In genomic region chr6:163585932-163586437, GRCh38 we compare ENCODE assay signal across 1 cellular context.
A peak's percentile ranks its signal among the peaks of the same experiment; 100 is the strongest.
TF ChIP-seq lines count a peak whose summit lies in the region.

No MANE protein-coding gene starts in this region.

TF ChIP-seq in K562, 482 proteins besides CTCF, POLR2A, EP300 and RAD21 (continued from another document and continues in another):
- TF ChIP-seq ATF1 (CRISPR knock-in tag; IDR thresholded peaks at IDR 0.05) = no peak
- peak; percentile 56; the same call in 1 of the 2 replicates for TF ChIP-seq ATF1 (tag; IDR thresholded peaks at IDR 0.05)
- peak; percentile 99 for TF ChIP-seq JUND (IDR thresholded peaks at IDR 0.05; ENCODE audit: borderline replicate concordance, low read depth, low read length)
- TF ChIP-seq JUND (tag; IDR thresholded peaks at IDR 0.05; ENCODE audit: borderline replicate concordance, low read depth, low read length) = peak; percentile 98
- 0 out of 2 replicates have a peak, but pooled peaks have one; percentile 43 for TF ChIP-seq ZNF197 (CRISPR knock-in tag; IDR thresholded peaks at IDR 0.05; ENCODE audit: low read depth)
- TF ChIP-seq ZNF395 (CRISPR knock-in tag; IDR thresholded peaks at IDR 0.05) = peak; percentile 79; the same call in 1 of the 2 replicates
- TF ChIP-seq RCOR1 (IDR thresholded peaks at IDR 0.05; ENCODE audit: borderline replicate concordance in 1 of 2, low read depth in 2 of 2, low read length in 2 of 2) = peak; percentile 62 to 87
- no peak for TF ChIP-seq ZNF699 (CRISPR knock-in tag; IDR thresholded peaks at IDR 0.05; ENCODE audit: insufficient replicate concordance)
- TF ChIP-seq ZFP36 (IDR thresholded peaks at IDR 0.05; ENCODE audit: low read depth, low read length, partially characterized antibody) = no peak
- no peak for TF ChIP-seq PHB (CRISPR knock-in tag; IDR thresholded peaks at IDR 0.05)
- 0 out of 2 replicates have a peak, but pooled peaks have one; percentile 15 for TF ChIP-seq HINFP (tag; conservative IDR thresholded peaks at IDR 0.05; ENCODE audit: low read depth)
- TF ChIP-seq KLF10 (CRISPR knock-in tag; IDR thresholded peaks at IDR 0.05) = 0 out of 2 replicates have a peak, but pooled peaks have one; percentile 19
- peak; percentile 59; the same call in 1 of the 2 replicates for TF ChIP-seq ATF4 (CRISPR knock-in tag; IDR thresholded peaks at IDR 0.05)
- 0 out of 2 replicates have a peak, but pooled peaks have one; percentile 78 for TF ChIP-seq ARID3A (IDR thresholded peaks at IDR 0.05; ENCODE audit: borderline replicate concordance, low read depth, low read length)
- 0 out of 4 replicates have a peak, but pooled peaks of 1 of the 2 experiments have one; percentile 24 for TF ChIP-seq ZNF639 (CRISPR knock-in tag; conservative IDR thresholded peaks at IDR 0.05 in 1 of 2, IDR thresholded peaks at IDR 0.05 in 1 of 2)
- TF ChIP-seq L3MBTL2 (IDR thresholded peaks at IDR 0.05) = peak; percentile 73; the same call in 1 of the 2 replicates
- TF ChIP-seq SAFB2 (IDR thresholded peaks at IDR 0.05; ENCODE audit: borderline replicate concordance, low read depth, low read length, severe bottlenecking) = no peak
- 0 out of 2 replicates have a peak, but pooled peaks have one; percentile 43 for TF ChIP-seq MAFK (IDR thresholded peaks at IDR 0.05; ENCODE audit: low read length)
- TF ChIP-seq LEF1 (IDR thresholded peaks at IDR 0.05) = peak; percentile 49; the same call in 1 of the 2 replicates
- TF ChIP-seq FOXM1 (IDR thresholded peaks at IDR 0.05; ENCODE audit: low read depth) = peak; percentile 56; the same call in 1 of the 2 replicates
- TF ChIP-seq FOXM1 (CRISPR knock-in tag; IDR thresholded peaks at IDR 0.05; ENCODE audit: low read depth) = no peak
- TF ChIP-seq ZNF318 (IDR thresholded peaks at IDR 0.05; ENCODE audit: borderline replicate concordance in 1 of 2, low read depth in 1 of 2) = peak in 1 of 2 experiments; percentile 81; a peak in 2 of 4 replicates
- TF ChIP-seq JUN (IDR thresholded peaks at IDR 0.05; ENCODE audit: borderline replicate concordance, low read depth, low read length) = peak; percentile 99
- no peak for TF ChIP-seq JUN (CRISPR knock-in tag; IDR thresholded peaks at IDR 0.05; ENCODE audit: borderline replicate concordance)
- peak in 1 of 2 experiments; percentile 76; a peak in 2 of 4 replicates for TF ChIP-seq TBL1XR1 (IDR thresholded peaks at IDR 0.05; ENCODE audit: low read length in 2 of 2)
- peak; percentile 68 for TF ChIP-seq TAF9B (IDR thresholded peaks at IDR 0.05; ENCODE audit: partially characterized antibody)
- TF ChIP-seq BRD4 (IDR thresholded peaks at IDR 0.05) = 0 out of 2 replicates have a peak, but pooled peaks have one; percentile 6
- 0 out of 2 replicates have a peak, but pooled peaks have one; percentile 20 for TF ChIP-seq PTTG1 (tag; IDR thresholded peaks at IDR 0.05; ENCODE audit: low read depth)
- peak; percentile 84 for TF ChIP-seq MEIS2 (IDR thresholded peaks at IDR 0.05; ENCODE audit: partially characterized antibody)
- no peak for TF ChIP-seq NR3C1 (CRISPR knock-in tag; IDR thresholded peaks at IDR 0.05)
- peak; percentile 37; the same call in 1 of the 2 replicates for TF ChIP-seq MBD2 (IDR thresholded peaks at IDR 0.05; ENCODE audit: borderline replicate concordance, low read depth)
- TF ChIP-seq MTA3 (IDR thresholded peaks at IDR 0.05; ENCODE audit: borderline replicate concordance) = 0 out of 2 replicates have a peak, but pooled peaks have one; percentile 32
- TF ChIP-seq NCOR1 (IDR thresholded peaks at IDR 0.05) = peak; percentile 59
- TF ChIP-seq ATF6 (CRISPR knock-in tag; IDR thresholded peaks at IDR 0.05) = 0 out of 2 replicates have a peak, but pooled peaks have one; percentile 60
- TF ChIP-seq MLLT1 (IDR thresholded peaks at IDR 0.05) = no peak
- no peak for TF ChIP-seq ZKSCAN3 (CRISPR knock-in tag; IDR thresholded peaks at IDR 0.05)
